In the genomic region with DNA sequence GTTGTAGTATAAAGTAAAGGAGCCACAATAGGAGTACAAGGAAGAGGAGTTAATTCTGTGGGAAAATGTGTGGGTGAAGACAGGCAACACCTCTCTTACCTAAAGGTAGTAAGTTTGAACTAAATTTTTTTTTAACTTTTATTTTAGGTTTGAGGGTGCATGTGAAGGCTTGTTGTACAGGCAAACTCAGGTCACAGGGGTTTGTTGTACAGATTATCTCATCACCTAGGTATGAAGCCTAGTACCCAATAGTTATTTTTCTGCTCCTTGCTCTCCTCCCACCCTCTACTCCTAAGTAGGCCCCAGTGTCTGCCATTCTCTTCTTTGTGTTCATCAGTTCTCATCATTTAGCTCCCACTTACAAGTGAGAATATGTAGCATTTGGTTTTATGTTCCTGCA, we compare ENCODE assay signal across 8 cellular contexts.
"Had no signal": no experiment of that assay in that cellular context is flagged by ENCODE, and none has a peak within 500 bp of the region (broad histone marks: within the 10 kb centered on the region; RNA-seq: fewer than 3 reads in every experiment).

No MANE protein-coding gene starts in this region.

- ATAC-seq: GM23338, K562 had no signal

- H3K4me2 ChIP-seq: GM23338 had no signal

- FAIRE-seq: H1, H54, HTR-8/SVneo, K562 had no signal

- H2AFZ ChIP-seq: GM23338 had no signal

- H3K4me3 Mint-ChIP-seq: GM23338, H9 had no signal

- H3K9me3 Mint-ChIP-seq: GM23338, H9 had no signal

- H3K27ac Mint-ChIP-seq: GM23338, H9 had no signal

- H3K4me3 ChIP-seq: GM23338, K562 had no signal

- DNase-seq: H9, HCEC 1CT, IMR-90 had no signal
